Comparison of ENCODE assay signal across 14 cellular contexts in genomic region chr9:71816782-71817549, GRCh38. TPM values are rescaled to one million over a fixed set of nuclear protein-coding genes. Genes with fewer than 3 reads are reported as not detected.
DNase-seq lines count a peak whose midpoint lies in the region; ATAC-seq and TF ChIP-seq lines count a peak whose summit lies in the region.
"Had no signal": no experiment of that assay in that cellular context is flagged by ENCODE, and none has a peak within 500 bp of the region (broad histone marks: within the 10 kb centered on the region; RNA-seq: fewer than 3 reads in every experiment).

No MANE protein-coding gene starts in this region.

- H3K27me3 ChIP-seq in CD4-positive, alpha-beta T cell (ENCODE audit: control insufficient read depth, insufficient read depth, low read length): no peaks in the 10 kb centered on the region
- no peaks in the 10 kb centered on the region for H3K27me3 ChIP-seq in body of pancreas

- no peaks in the 10 kb centered on the region for H3K36me3 ChIP-seq in body of pancreas (replicated peaks in 1 of 2; ENCODE audit: insufficient read depth in 1 of 2, low read depth in 2 of 2)

- no peak for TF ChIP-seq POLR2A in body of pancreas (IDR thresholded peaks at IDR 0.05)

- peak overlapping the region; percentile 37 for H3K27ac Mint-ChIP-seq in CD4-positive, alpha-beta T cell
- H3K27ac Mint-ChIP-seq in memory B cell: peak overlapping the region; percentile 51
- H3K27ac Mint-ChIP-seq in CD14-positive monocyte: peak overlapping the region in 1 of 7 donors; percentile 46
- H3K27ac Mint-ChIP-seq: nephron progenitor cell had no signal

- ATAC-seq in CD4-positive, alpha-beta T cell (ENCODE audit: poor library complexity): no peak
- ATAC-seq in GM18907 (IDR thresholded peaks at IDR 0.05; ENCODE audit: unreplicated experiment): peak; percentile 69
- ATAC-seq in body of pancreas: peak; percentile 38
- no peak for ATAC-seq in memory B cell (ENCODE audit: low read depth)
- ATAC-seq in GM21528 (IDR thresholded peaks at IDR 0.05; ENCODE audit: low FRiP score, unreplicated experiment): no peak
- no peak for ATAC-seq in GM21360 (IDR thresholded peaks at IDR 0.05; ENCODE audit: unreplicated experiment)
- ATAC-seq: SK-N-SH treated with all-trans-retinoic acid at 6 μM for 48 hours had no signal

- no peaks in the 10 kb centered on the region for H3K27me3 Mint-ChIP-seq in CD4-positive, alpha-beta T cell
- no peaks in the 10 kb centered on the region for H3K27me3 Mint-ChIP-seq in memory B cell
- peaks cover 0 to 3% (median under 1%) of the 10 kb centered on the region in 3 donors for H3K27me3 Mint-ChIP-seq in CD14-positive monocyte (ENCODE audit: low read depth in 3 of 3)

- no peaks in the 10 kb centered on the region for H3K9me3 Mint-ChIP-seq in CD4-positive, alpha-beta T cell
- H3K9me3 Mint-ChIP-seq in memory B cell (no peaks in the 10 kb centered on the region), CD14-positive monocyte (no peaks in the 10 kb centered on the region)
- H3K9me3 Mint-ChIP-seq: nephron progenitor cell had no signal

- no peaks in the 10 kb centered on the region for H3K4me1 ChIP-seq in body of pancreas

- peaks cover 23% of the 10 kb centered on the region for H3K4me1 Mint-ChIP-seq in CD4-positive, alpha-beta T cell (ENCODE audit: low read depth)
- H3K4me1 Mint-ChIP-seq in memory B cell (peaks cover 18% of the 10 kb centered on the region), CD14-positive monocyte (peaks cover 6% of the 10 kb centered on the region)

- POLR2A ChIA-PET in CD4-positive, alpha-beta T cell (lab: Charles Lee): interaction anchor here (0.6 to 4.4 kb wide), 5 partner anchors 22 to 94 kb away, joined by 4 to 31 read pairs (median 12); partner anchors contain the start of gene CEMIP2

- H3K4me3 ChIP-seq in body of pancreas: no peak overlapping the region

- TF ChIP-seq CTCF in CD4-positive, alpha-beta T cell (IDR thresholded peaks at IDR 0.05): no peak
- TF ChIP-seq CTCF in body of pancreas (IDR thresholded peaks at IDR 0.05): no peak
- TF ChIP-seq CTCF in CD14-positive monocyte (IDR thresholded peaks at IDR 0.05): no peak

- H3K27ac ChIP-seq in CD4-positive, alpha-beta T cell (ENCODE audit: low read depth, low read length): no peak overlapping the region
- peak overlapping the region in 3 of 4 donors; percentile 2 to 37 (median 12) for H3K27ac ChIP-seq in body of pancreas

- WGBS in body of pancreas, 2 donors: 41 to 46% methylated on average over 11 of the region's 11 CpGs

- H3K9me3 ChIP-seq in CD4-positive, alpha-beta T cell (ENCODE audit: control insufficient read depth, low read length): no peaks in the 10 kb centered on the region
- no peaks in the 10 kb centered on the region for H3K9me3 ChIP-seq in body of pancreas

- no peaks in the 10 kb centered on the region for H3K36me3 Mint-ChIP-seq in CD4-positive, alpha-beta T cell (ENCODE audit: low read depth)
- H3K36me3 Mint-ChIP-seq in memory B cell (no peaks in the 10 kb centered on the region), CD14-positive monocyte (no peaks in the 10 kb centered on the region)

- intact Hi-C loops in CD4-positive, alpha-beta T cell (cut with DNase I, micrococcal nuclease): no loop called here
- intact Hi-C loops in body of pancreas (cut with DNase I) (loop anchor here (10.0 kb wide), 1 partner anchor 212 kb away; no protein-coding TSS in a partner anchor), CD14-positive monocyte (cut with micrococcal nuclease) (no loop called here)

- CTCF ChIA-PET in CD4-positive, alpha-beta T cell (lab: Charles Lee): interaction anchor here (2.0 to 2.3 kb wide), 2 partner anchors 10 to 34 kb away, joined by 9 to 11 read pairs; no protein-coding TSS in a partner anchor

- H3K4me3 Mint-ChIP-seq in CD4-positive, alpha-beta T cell: no peak overlapping the region
- H3K4me3 Mint-ChIP-seq in memory B cell: peak overlapping the region; percentile 24
- no peak overlapping the region for H3K4me3 Mint-ChIP-seq in CD14-positive monocyte
- H3K4me3 Mint-ChIP-seq: nephron progenitor cell had no signal

- DNase-seq in CD4-positive, alpha-beta T cell: no peak
- peak in 2 of 4 donors; percentile 15 to 20 for DNase-seq in body of pancreas
- no peak for DNase-seq in memory B cell (ENCODE audit: low spot score in 2 of 2)
- DNase-seq in kidney glomerular epithelial cell (lab: John Stamatoyannopoulos, UW): no peak
- DNase-seq in CD14-positive monocyte (ENCODE audit: low spot score): no peak
- DNase-seq: activated CD8-positive, alpha-beta memory T cell treated with anti-CD3 and anti-CD28 coated beads, Interleukin-2, amount 50 U/mL, for 4 hours; C1 segment of cervical spinal cord; NCI-H1092 treated with DMSO at 0.1 percent for 48 hours; nephron progenitor cell; substantia nigra had no signal

RNA-seq across cellular contexts. Expression of gene CEMIP2, which starts 48.7 kb away (rescaled TPM):
- total RNA-seq in CD4-positive, alpha-beta T cell: 100 to 1,000 TPM; 301 to 305 TPM
- 10 to 100 TPM; 28.3 to 33.0 TPM for total RNA-seq in body of pancreas
- 10 to 100 TPM; 11.6 to 21.4 TPM for polyA plus RNA-seq in CD14-positive monocyte

Comparison
In these comparisons a context has a peak if more than half of its experiments do, and no peak if none do; other contexts are left out.
1. ATAC-seq: peak in GM18907 (single experiment) and body of pancreas (single experiment); none in CD4-positive, alpha-beta T cell (single experiment), memory B cell (single experiment), GM21528 (single experiment) and GM21360 (single experiment).
2. RNA of gene CEMIP2, which starts 48.7 kb away (total RNA-seq): 301 to 305 TPM in CD4-positive, alpha-beta T cell; 28.3 to 33.0 TPM in body of pancreas; every median in the first group is over 4 times any median in the second.